In the genomic region with DNA sequence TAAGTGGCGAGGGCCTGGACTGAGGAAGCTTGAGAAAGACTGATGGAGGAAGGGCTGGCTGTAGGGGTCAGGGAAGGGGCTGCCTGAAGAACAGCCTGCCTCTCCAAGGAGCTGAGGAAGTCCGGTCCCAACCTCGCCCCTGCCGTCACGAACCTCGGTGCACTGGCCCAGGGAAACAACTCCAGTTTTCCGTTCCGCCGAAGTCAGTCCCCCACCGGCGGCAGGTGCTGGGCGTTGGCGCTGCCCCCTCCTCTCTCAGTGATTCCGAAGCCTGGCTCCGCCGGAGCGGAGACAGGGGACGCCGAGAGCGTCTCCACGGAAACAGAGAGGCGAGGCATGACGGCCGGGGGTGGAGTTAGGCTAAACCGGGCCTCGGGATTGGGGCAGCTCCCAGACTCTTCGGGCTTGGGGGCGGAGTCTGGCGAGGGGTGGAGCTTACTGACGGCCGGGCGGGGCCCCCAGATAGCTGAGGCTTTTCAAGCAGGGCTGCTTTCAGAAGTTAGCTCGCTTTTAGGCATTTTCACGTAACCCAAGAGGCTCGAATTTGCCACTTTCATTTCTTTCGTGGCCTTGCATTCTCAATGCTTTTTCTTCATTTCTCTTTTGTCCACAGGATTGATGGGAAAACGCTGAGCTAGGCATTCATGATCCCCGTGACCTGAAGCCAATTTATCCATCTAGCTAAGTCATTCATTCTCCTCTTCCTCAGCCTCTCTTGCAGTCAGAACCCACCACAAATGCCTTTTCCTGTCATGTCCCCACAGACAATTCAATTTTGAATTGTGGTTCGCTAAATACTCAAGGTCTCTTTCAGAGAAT, we compare ENCODE assay signal across 8 cellular contexts. TPM values are rescaled to one million over a fixed set of nuclear protein-coding genes. Genes with fewer than 3 reads are reported as not detected.
DNase-seq lines count a peak whose midpoint lies in the region; ATAC-seq and TF ChIP-seq lines count a peak whose summit lies in the region.

A gene with protein sequence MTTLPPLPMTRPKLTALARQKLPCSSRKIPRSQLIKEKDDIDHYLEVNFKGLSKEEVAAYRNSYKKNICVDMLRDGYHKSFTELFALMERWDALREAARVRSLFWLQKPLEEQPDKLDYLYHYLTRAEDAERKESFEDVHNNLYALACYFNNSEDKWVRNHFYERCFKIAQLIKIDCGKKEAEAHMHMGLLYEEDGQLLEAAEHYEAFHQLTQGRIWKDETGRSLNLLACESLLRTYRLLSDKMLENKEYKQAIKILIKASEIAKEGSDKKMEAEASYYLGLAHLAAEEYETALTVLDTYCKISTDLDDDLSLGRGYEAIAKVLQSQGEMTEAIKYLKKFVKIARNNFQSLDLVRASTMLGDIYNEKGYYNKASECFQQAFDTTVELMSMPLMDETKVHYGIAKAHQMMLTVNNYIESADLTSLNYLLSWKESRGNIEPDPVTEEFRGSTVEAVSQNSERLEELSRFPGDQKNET (minus strand): TSS at position 309 of the 819 bp plus-strand sequence. CDS start 5,969 bp downstream, outside the sequence.

- H3K4me2 ChIP-seq in H9 (ENCODE audit: insufficient read depth, insufficient read length, low read length) (peak within 1 kb of the TSS; percentile 82), osteoblast (ENCODE audit: insufficient read depth, low read length) (peak within 1 kb of the TSS; percentile 95)

- H3K18ac ChIP-seq in H9 (ENCODE audit: insufficient read length, low read depth, low read length): no peak within 1 kb of the TSS

- H3K14ac ChIP-seq in H9 (ENCODE audit: insufficient read depth, low read length): no peak within 1 kb of the TSS

- H3K9ac ChIP-seq in H9 (ENCODE audit: extremely low read depth, insufficient read length, low read length): peak within 1 kb of the TSS; percentile 36

- H3K4me1 ChIP-seq in H9 (ENCODE audit: insufficient read depth, low read length) (no peaks in the 10 kb centered on the region; the same call in 1 of the 2 replicates), osteoblast (ENCODE audit: insufficient read depth, low read length) (peaks cover 6% of the 10 kb centered on the region), testis (no peaks in the 10 kb centered on the region)

- H3K9me3 ChIP-seq in H9 (ENCODE audit: control insufficient read depth, low read depth, low read length) (no peaks in the 10 kb centered on the region), MG63 (no peaks in the 10 kb centered on the region), osteoblast (ENCODE audit: low read depth, low read length) (no peaks in the 10 kb centered on the region), testis (no peaks in the 10 kb centered on the region)

- TF ChIP-seq POLR2A in testis (IDR thresholded peaks at IDR 0.05): no peak

- no peak within 1 kb of the TSS for H3K23ac ChIP-seq in H9 (ENCODE audit: insufficient read length, low read depth, low read length)

- H3K4me3 ChIP-seq in MG63: peak within 1 kb of the TSS; percentile 37
- H3K4me3 ChIP-seq in osteoblast (ENCODE audit: insufficient read depth, low read length): peak within 1 kb of the TSS; percentile 74
- peak within 1 kb of the TSS; percentile 37 to 53 for H3K4me3 ChIP-seq in testis

- H3K4me3 Mint-ChIP-seq in H9: peak within 1 kb of the TSS; percentile 65 to 76
- H3K4me3 Mint-ChIP-seq in activated naive CD8-positive, alpha-beta T cell: peak within 1 kb of the TSS; percentile 84

- no peaks in the 10 kb centered on the region for H3K36me3 ChIP-seq in MG63
- no peaks in the 10 kb centered on the region for H3K36me3 ChIP-seq in osteoblast (ENCODE audit: insufficient read depth, low read length)
- H3K36me3 ChIP-seq in testis (ENCODE audit: low read depth, missing control alignments): no peaks in the 10 kb centered on the region

- H3K79me2 ChIP-seq in H9 (ENCODE audit: insufficient read depth, low read length): no peaks in the 10 kb centered on the region
- H3K79me2 ChIP-seq in osteoblast (ENCODE audit: insufficient read depth, low read length): no peaks in the 10 kb centered on the region

- no peak within 1 kb of the TSS for H3K27ac ChIP-seq in H9 (ENCODE audit: insufficient read length, low read depth, low read length)
- H3K27ac ChIP-seq in osteoblast (ENCODE audit: low read depth, low read length): no peak within 1 kb of the TSS
- H3K27ac ChIP-seq in testis: no peak within 1 kb of the TSS

- ATAC-seq in SK-N-SH treated with all-trans-retinoic acid at 6 μM for 48 hours: peak; percentile 100

- TF ChIP-seq CTCF in H9 (conservative IDR thresholded peaks at IDR 0.05) (no peak), osteoblast (IDR thresholded peaks at IDR 0.05; ENCODE audit: extremely low read depth, low read depth, low read length) (no peak), testis (IDR thresholded peaks at IDR 0.05) (no peak)

- H3K27ac Mint-ChIP-seq in H9: no peak within 1 kb of the TSS
- H3K27ac Mint-ChIP-seq in activated naive CD8-positive, alpha-beta T cell: no peak within 1 kb of the TSS

- H3K56ac ChIP-seq in H9 (ENCODE audit: insufficient read length, low read depth, low read length): no peak within 1 kb of the TSS

- no peak within 1 kb of the TSS for H2AK5ac ChIP-seq in H9 (ENCODE audit: insufficient read length, low read length)

- DNase-seq in ELR (ENCODE audit: low read depth): peak; percentile 92
- peak; percentile 98 for DNase-seq in H9
- DNase-seq in MG63: peak; percentile 77
- DNase-seq in head of caudate nucleus: peak; percentile 81 to 97 (median 92)
- DNase-seq in osteoblast (ENCODE audit: insufficient read length, low spot score, missing footprints): peak; percentile 91
- peak; percentile 96 for DNase-seq in testis

- peaks cover 6% of the 10 kb centered on the region for H3K23me2 ChIP-seq in H9 (ENCODE audit: insufficient read length, low read depth, low read length, poor library complexity, severe bottlenecking)

- no peaks in the 10 kb centered on the region for H4K20me1 ChIP-seq in H9 (ENCODE audit: control insufficient read depth, insufficient read depth, insufficient read length)
- H4K20me1 ChIP-seq in osteoblast (ENCODE audit: insufficient read depth, low read length): no peaks in the 10 kb centered on the region

- peaks cover 19% of the 10 kb centered on the region for H3K27me3 Mint-ChIP-seq in H9 (ENCODE audit: low read depth)
- peaks cover 4% of the 10 kb centered on the region for H3K27me3 Mint-ChIP-seq in activated naive CD8-positive, alpha-beta T cell

- no peak within 1 kb of the TSS for H4K5ac ChIP-seq in H9 (ENCODE audit: insufficient read length, low read depth, low read length)

- no peaks in the 10 kb centered on the region for H3K9me3 Mint-ChIP-seq in H9
- H3K9me3 Mint-ChIP-seq in activated naive CD8-positive, alpha-beta T cell (ENCODE audit: low read depth): no peaks in the 10 kb centered on the region

- WGBS in H9 (ENCODE audit: extremely low coverage, insufficient read length, low lambda C conversion rate): no CpG with 5 or more reads among the region's 39 CpGs
- WGBS in testis, 2 donors: 1% methylated on average over 15 to 39 of the region's 39 CpGs

- peaks cover 30 to 34% of the 10 kb centered on the region in 2 experiments for H3K4me1 Mint-ChIP-seq in H9
- H3K4me1 Mint-ChIP-seq in activated naive CD8-positive, alpha-beta T cell (ENCODE audit: low read depth): peaks cover 28% of the 10 kb centered on the region

- no peak within 1 kb of the TSS for H2BK12ac ChIP-seq in H9 (ENCODE audit: insufficient read length, low read depth, low read length)

- peak within 1 kb of the TSS; percentile 87 for H2AFZ ChIP-seq in H9 (ENCODE audit: low read length)
- H2AFZ ChIP-seq in osteoblast (ENCODE audit: low read length): peak within 1 kb of the TSS; percentile 78

- no peaks in the 10 kb centered on the region for H3K79me1 ChIP-seq in H9 (ENCODE audit: insufficient read depth, low read depth, low read length, poor library complexity, severe bottlenecking)

- H4K91ac ChIP-seq in H9 (ENCODE audit: insufficient read length, low read depth, low read length): no peak within 1 kb of the TSS

- no peak within 1 kb of the TSS for H3K4ac ChIP-seq in H9 (ENCODE audit: low read depth, low read length)

- no peak within 1 kb of the TSS for H4K8ac ChIP-seq in H9 (replicated peaks; ENCODE audit: insufficient read length, low read depth, low read length)

- intact Hi-C loops in head of caudate nucleus (cut with DNase I) (no loop called here), testis (cut with DNase I; ENCODE audit: low total_unique reads) (no loop called here)

- no peak within 1 kb of the TSS for H2BK20ac ChIP-seq in H9 (ENCODE audit: low read depth, low read length, poor library complexity, severe bottlenecking)

- H3K27me3 ChIP-seq in H9 (ENCODE audit: insufficient read depth, low read length) (no peaks in the 10 kb centered on the region; the same call in 1 of the 2 replicates), MG63 (no peaks in the 10 kb centered on the region), osteoblast (ENCODE audit: insufficient read depth, low read length) (peaks cover 21% of the 10 kb centered on the region), testis (no peaks in the 10 kb centered on the region)

- no peak within 1 kb of the TSS for H2BK15ac ChIP-seq in H9 (ENCODE audit: low read depth, low read length)

- H3T11ph ChIP-seq in H9 (ENCODE audit: low read length): no peak within 1 kb of the TSS

- no peak within 1 kb of the TSS for H2BK120ac ChIP-seq in H9 (ENCODE audit: low read depth, low read length, poor library complexity, severe bottlenecking)

- no peak within 1 kb of the TSS for H2BK5ac ChIP-seq in H9 (ENCODE audit: insufficient read length, low read length)

- no peaks in the 10 kb centered on the region for H3K36me3 Mint-ChIP-seq in H9 (ENCODE audit: insufficient read depth in 1 of 3, low read depth in 3 of 3)
- no peaks in the 10 kb centered on the region for H3K36me3 Mint-ChIP-seq in activated naive CD8-positive, alpha-beta T cell

TF ChIP-seq in SK-N-SH treated with all-trans-retinoic acid at 6 μM for 48 hours, 23 proteins besides CTCF, POLR2A, EP300 and RAD21 (continues in another document):
- TF ChIP-seq ARNTL (CRISPR knock-in tag; IDR thresholded peaks at IDR 0.05; ENCODE audit: borderline replicate concordance, low read depth) (no peak), TCF4 (CRISPR knock-in tag; IDR thresholded peaks at IDR 0.05; ENCODE audit: borderline replicate concordance) (no peak), OSR1 (CRISPR knock-in tag; IDR thresholded peaks at IDR 0.05) (no peak)
- TF ChIP-seq, protein P1, sequence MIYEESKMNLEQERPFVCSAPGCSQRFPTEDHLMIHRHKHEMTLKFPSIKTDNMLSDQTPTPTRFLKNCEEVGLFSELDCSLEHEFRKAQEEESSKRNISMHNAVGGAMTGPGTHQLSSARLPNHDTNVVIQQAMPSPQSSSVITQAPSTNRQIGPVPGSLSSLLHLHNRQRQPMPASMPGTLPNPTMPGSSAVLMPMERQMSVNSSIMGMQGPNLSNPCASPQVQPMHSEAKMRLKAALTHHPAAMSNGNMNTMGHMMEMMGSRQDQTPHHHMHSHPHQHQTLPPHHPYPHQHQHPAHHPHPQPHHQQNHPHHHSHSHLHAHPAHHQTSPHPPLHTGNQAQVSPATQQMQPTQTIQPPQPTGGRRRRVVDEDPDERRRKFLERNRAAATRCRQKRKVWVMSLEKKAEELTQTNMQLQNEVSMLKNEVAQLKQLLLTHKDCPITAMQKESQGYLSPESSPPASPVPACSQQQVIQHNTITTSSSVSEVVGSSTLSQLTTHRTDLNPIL (CRISPR knock-in tag; IDR thresholded peaks at IDR 0.05; ENCODE audit: low read depth): no peak

RNA-seq across cellular contexts. Expression of the gene that starts here (rescaled TPM):
- total RNA-seq in H9 (2021) (not detected in 2 replicates), osteoblast (under 0.01 TPM in 1 of 2 replicates, not detected in the other), testis (10 to 100 TPM; 27.4 to 68.0 TPM)
- not detected in 2 replicates for total RNA-seq in MG63 (2014; rRNA removed; shearing (Covaris generic); ENCODE audit: low replicate concordance)
- 165 TPM for polyA plus RNA-seq in testis (ENCODE audit: insufficient read depth, low read depth, low replicate concordance)

Comparison
In these comparisons a context has a peak if more than half of its experiments do, and no peak if none do; other contexts are left out.
1. RNA of the gene that starts here (total RNA-seq): 27.4 to 68.0 TPM in testis; not detected in H9, not detected in MG63 and under 0.01 TPM in osteoblast; every median in the first group is over 10 times any median in the second.
2. Peak in DNase-seq, H3K9ac ChIP-seq and H3K4me2 ChIP-seq in H9; RNA of the gene not detected or under 1 TPM.
3. Peak in DNase-seq and H3K4me3 ChIP-seq in MG63; RNA of the gene not detected or under 1 TPM.
4. Peak in DNase-seq, H3K4me3 ChIP-seq and H3K4me2 ChIP-seq in osteoblast; RNA of the gene not detected or under 1 TPM.
5. Peak in every context shown above with its lines, with median percentiles within 50 percentile points of each other: DNase-seq and H3K4me3 ChIP-seq.